In genomic region chr10:75048669-75049098, GRCh38 we compare ENCODE assay signal across 2 cellular contexts.
A peak's percentile ranks its signal among the peaks of the same experiment; 100 is the strongest.
TF ChIP-seq lines count a peak whose summit lies in the region.

No MANE protein-coding gene starts in this region.

TF ChIP-seq in IMR-90, 13 proteins besides CTCF, POLR2A, EP300 and RAD21:
- TF ChIP-seq MAFK (IDR thresholded peaks at IDR 0.05; ENCODE audit: low read depth, low read length) (no peak), RFX5 (IDR thresholded peaks at IDR 0.05; ENCODE audit: low read depth, low read length) (no peak), CEBPB (IDR thresholded peaks at IDR 0.05; ENCODE audit: low read depth, low read length) (peak; percentile 78), RCOR1 (IDR thresholded peaks at IDR 0.05; ENCODE audit: insufficient replicate concordance, low read length) (no peak), SMC3 (IDR thresholded peaks at IDR 0.05; ENCODE audit: low read depth, low read length) (no peak), USF2 (IDR thresholded peaks at IDR 0.05; ENCODE audit: low read depth, low read length) (no peak), CHD1 (IDR thresholded peaks at IDR 0.05; ENCODE audit: low read depth, low read length) (no peak), NFE2L2 (IDR thresholded peaks at IDR 0.05; ENCODE audit: low read depth, low read length) (no peak), MXI1 (IDR thresholded peaks at IDR 0.05; ENCODE audit: borderline replicate concordance, low read depth, low read length) (no peak)

TF ChIP-seq in H1, 55 proteins besides CTCF, POLR2A, EP300 and RAD21:
- TF ChIP-seq CEBPB (IDR thresholded peaks at IDR 0.05; ENCODE audit: low read depth, low read length) (peak; percentile 62; the same call in 1 of the 2 replicates), NANOG (IDR thresholded peaks at IDR 0.05; ENCODE audit: insufficient read depth, low read depth, low read length, poor library complexity, severe bottlenecking) (no peak)
TF ChIP-seq in H1: peak in this region for 1.
